Comparison of ENCODE assay signal across 8 cellular contexts in the genomic region with DNA sequence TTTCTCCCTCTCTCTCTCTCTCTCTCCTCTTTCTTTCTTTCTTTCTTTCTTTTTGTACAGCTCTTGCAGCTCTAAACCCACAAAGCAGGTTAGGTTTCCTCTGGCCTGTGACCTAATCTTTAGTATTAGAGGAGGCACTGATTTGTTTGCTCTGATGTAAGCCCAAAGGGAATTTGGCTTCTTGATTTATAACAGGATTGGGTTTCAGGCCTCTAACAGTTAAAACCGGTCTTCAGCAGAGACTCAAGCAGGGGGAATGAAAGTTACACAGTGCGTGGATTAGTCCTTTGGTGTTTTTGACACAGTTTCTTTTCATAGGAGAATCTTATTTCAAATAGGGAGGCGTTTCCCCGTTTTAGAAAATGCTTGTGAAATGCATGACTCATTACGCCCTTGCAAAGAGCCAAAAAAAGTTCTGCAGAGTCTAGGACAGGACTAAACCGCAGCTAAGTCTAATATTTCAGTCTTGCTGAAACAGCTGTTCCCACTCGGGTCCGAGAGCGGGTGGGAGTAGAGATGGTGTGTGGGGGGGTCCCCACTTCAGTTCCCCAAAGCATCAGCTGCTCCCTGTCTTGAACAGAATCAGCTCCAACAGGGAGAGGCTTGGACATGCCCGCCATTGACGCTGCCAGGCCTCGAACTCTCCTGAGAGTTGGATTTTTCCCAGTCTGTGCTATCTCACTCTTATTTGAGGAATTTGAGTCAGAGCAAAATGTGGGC.
DNase-seq lines count a peak whose midpoint lies in the region.

No MANE protein-coding gene starts in this region.

- intact Hi-C loops in dendritic cell treated with granulocyte-macrophage colony-stimulating factor and Interleukin-4, amounts not matched to agents 40 ng/mL and 50 ng/mL, for 4 days (cut with micrococcal nuclease) = loop anchor here (5.0 kb wide), 3 partner anchors 113 to 663 kb away; no protein-coding TSS in a partner anchor

- no peaks in the 10 kb centered on the region for H3K27me3 Mint-ChIP-seq in dendritic cell treated with granulocyte-macrophage colony-stimulating factor and Interleukin-4, amounts not matched to agents 40 ng/mL and 50 ng/mL, for 4 days

- H3K9me3 Mint-ChIP-seq in dendritic cell treated with granulocyte-macrophage colony-stimulating factor and Interleukin-4, amounts not matched to agents 40 ng/mL and 50 ng/mL, for 4 days = no peaks in the 10 kb centered on the region

- H3K36me3 Mint-ChIP-seq in dendritic cell treated with granulocyte-macrophage colony-stimulating factor and Interleukin-4, amounts not matched to agents 40 ng/mL and 50 ng/mL, for 4 days (ENCODE audit: low read depth) = peaks cover 6% of the 10 kb centered on the region

- H3K27ac Mint-ChIP-seq in dendritic cell treated with granulocyte-macrophage colony-stimulating factor and Interleukin-4, amounts not matched to agents 40 ng/mL and 50 ng/mL, for 4 days = peak overlapping the region; percentile 99

- H3K4me3 Mint-ChIP-seq in dendritic cell treated with granulocyte-macrophage colony-stimulating factor and Interleukin-4, amounts not matched to agents 40 ng/mL and 50 ng/mL, for 4 days = peak overlapping the region; percentile 82

- H3K4me1 Mint-ChIP-seq in dendritic cell treated with granulocyte-macrophage colony-stimulating factor and Interleukin-4, amounts not matched to agents 40 ng/mL and 50 ng/mL, for 4 days (ENCODE audit: low read depth) = peaks cover 83% of the 10 kb centered on the region

- DNase-seq in NCI-H82 (lab: John Stamatoyannopoulos, UW) (peak; percentile 68), NCI-H82 treated with DMSO at 0.1 percent for 48 hours (lab: John Stamatoyannopoulos, UW; ENCODE audit: unreplicated experiment) (no peak), NOMO-1 treated with dmso at 0.1 percent for 144 hours (lab: John Stamatoyannopoulos, UW; ENCODE audit: unreplicated experiment) (peak; percentile 47), myocyte (ENCODE audit: low read depth) (peak; percentile 98), RKO (ENCODE audit: low spot score) (no peak), globus pallidus (ENCODE audit: low spot score) (no peak), SK-N-DZ (ENCODE audit: low spot score) (no peak)

Comparison
In these comparisons a context has a peak if more than half of its experiments do, and no peak if none do; other contexts are left out.
1. DNase-seq: peak in NCI-H82 (single experiment), NOMO-1 treated with dmso at 0.1 percent for 144 hours (single experiment) and myocyte (single experiment); none in NCI-H82 treated with DMSO at 0.1 percent for 48 hours (single experiment), RKO (single experiment), globus pallidus (single experiment) and SK-N-DZ (single experiment).